In genomic region chr11:70590356-70590991, GRCh38 we compare ENCODE assay signal across 19 cellular contexts.
DNase-seq lines count a peak whose midpoint lies in the region; ATAC-seq, FAIRE-seq and TF ChIP-seq lines count a peak whose summit lies in the region.
"Had no signal": no experiment of that assay in that cellular context is flagged by ENCODE, and none has a peak within 500 bp of the region (broad histone marks: within the 10 kb centered on the region; RNA-seq: fewer than 3 reads in every experiment).

No MANE protein-coding gene starts in this region.

- H3K27me3 ChIP-seq in sigmoid colon, result no peaks in the 10 kb centered on the region
- H3K27me3 ChIP-seq: Peyer's patch had no signal

- no peak for FAIRE-seq in kidney (lab: Jason Lieb, UNC)

- peaks cover 20% of the 10 kb centered on the region for H3K4me1 Mint-ChIP-seq in activated naive CD4-positive, alpha-beta T cell treated with anti-CD3 and anti-CD28 coated beads, Interleukin-2, amount 10 ng/mL, durations not matched to agents 7 days and 5 days
- H3K4me1 Mint-ChIP-seq in activated CD8-positive, alpha-beta T cell treated with anti-CD3 and anti-CD28 coated beads, Interleukin-2, amount 10 ng/mL, durations not matched to agents 7 days and 5 days (ENCODE audit: low read depth), result peaks cover 19% of the 10 kb centered on the region
- peaks cover 6 to 11% of the 10 kb centered on the region in 2 donors for H3K4me1 Mint-ChIP-seq in natural killer cell treated with Interleukin-12 subunit alpha and Interleukin-12 subunit beta and Interleukin-15 and Interleukin-18, amount 100 ng/mL, for 72 hours (ENCODE audit: low read depth in 2 of 2)

- peaks cover 73% of the 10 kb centered on the region for H3K27me3 Mint-ChIP-seq in activated naive CD4-positive, alpha-beta T cell treated with anti-CD3 and anti-CD28 coated beads, Interleukin-2, amount 10 ng/mL, durations not matched to agents 7 days and 5 days
- peaks cover 29% of the 10 kb centered on the region for H3K27me3 Mint-ChIP-seq in activated CD8-positive, alpha-beta T cell treated with anti-CD3 and anti-CD28 coated beads, Interleukin-2, amount 10 ng/mL, durations not matched to agents 7 days and 5 days (ENCODE audit: low read depth)
- H3K27me3 Mint-ChIP-seq in natural killer cell treated with Interleukin-12 subunit alpha and Interleukin-12 subunit beta and Interleukin-15 and Interleukin-18, amount 100 ng/mL, for 72 hours, result peaks cover 28 to 29% of the 10 kb centered on the region in 2 donors

- no peak overlapping the region for H3K4me3 Mint-ChIP-seq in activated naive CD4-positive, alpha-beta T cell treated with anti-CD3 and anti-CD28 coated beads, Interleukin-2, amount 10 ng/mL, durations not matched to agents 7 days and 5 days
- H3K4me3 Mint-ChIP-seq in activated CD8-positive, alpha-beta T cell treated with anti-CD3 and anti-CD28 coated beads, Interleukin-2, amount 10 ng/mL, durations not matched to agents 7 days and 5 days, result peak overlapping the region; percentile 36
- H3K4me3 Mint-ChIP-seq in natural killer cell treated with Interleukin-12 subunit alpha and Interleukin-12 subunit beta and Interleukin-15 and Interleukin-18, amount 100 ng/mL, for 72 hours, result no peak overlapping the region
- H3K4me3 Mint-ChIP-seq: GM23338 had no signal

- ATAC-seq in activated CD8-positive, alpha-beta T cell treated with anti-CD3 and anti-CD28 coated beads, Interleukin-2, amount 10 ng/mL, durations not matched to agents 7 days and 5 days, result peak; percentile 68
- ATAC-seq in natural killer cell treated with Interleukin-12 subunit alpha and Interleukin-12 subunit beta and Interleukin-15 and Interleukin-18, amount 100 ng/mL, for 72 hours, result no peak
- ATAC-seq: GM23338, Right ventricle myocardium inferior had no signal

- H3K4me1 ChIP-seq in kidney (ENCODE audit: control insufficient read depth in 1 of 2, insufficient read depth in 1 of 2, low read depth in 1 of 2, low read length in 2 of 2) (no peaks in the 10 kb centered on the region), sigmoid colon (no peaks in the 10 kb centered on the region)
- H3K4me1 ChIP-seq: Peyer's patch had no signal

- no peak for TF ChIP-seq EP300 in sigmoid colon (IDR thresholded peaks at IDR 0.05)

- peaks cover 5% of the 10 kb centered on the region for H3K9me3 Mint-ChIP-seq in activated naive CD4-positive, alpha-beta T cell treated with anti-CD3 and anti-CD28 coated beads, Interleukin-2, amount 10 ng/mL, durations not matched to agents 7 days and 5 days
- no peaks in the 10 kb centered on the region for H3K9me3 Mint-ChIP-seq in activated CD8-positive, alpha-beta T cell treated with anti-CD3 and anti-CD28 coated beads, Interleukin-2, amount 10 ng/mL, durations not matched to agents 7 days and 5 days (ENCODE audit: insufficient read depth)
- H3K9me3 Mint-ChIP-seq in natural killer cell treated with Interleukin-12 subunit alpha and Interleukin-12 subunit beta and Interleukin-15 and Interleukin-18, amount 100 ng/mL, for 72 hours, result no peaks in the 10 kb centered on the region
- H3K9me3 Mint-ChIP-seq: GM23338 had no signal

- intact Hi-C loops in kidney (cut with DNase I), result no loop called here
- intact Hi-C loops in sigmoid colon (cut with DNase I), result no loop called here

- 64 to 86% methylated on average over 7 of the region's 7 CpGs for WGBS in sigmoid colon, 2 donors

- CTCF ChIA-PET in activated naive CD4-positive, alpha-beta T cell treated with anti-CD3 and anti-CD28 coated beads, Interleukin-2, amount 10 ng/mL, durations not matched to agents 7 days and 5 days (lab: Charles Lee), result interaction anchor here (0.6 kb wide), 2 partner anchors 122 to 863 kb away, joined by 4 read pairs; partner anchors contain the start of gene NADSYN1
- CTCF ChIA-PET in activated CD8-positive, alpha-beta T cell treated with anti-CD3 and anti-CD28 coated beads, Interleukin-2, amount 10 ng/mL, durations not matched to agents 7 days and 5 days (lab: Charles Lee), result interaction anchor here (0.6 kb wide), 1 partner anchor 220 kb away, joined by 3 read pairs; no protein-coding TSS in a partner anchor

- H3K36me3 Mint-ChIP-seq in activated naive CD4-positive, alpha-beta T cell treated with anti-CD3 and anti-CD28 coated beads, Interleukin-2, amount 10 ng/mL, durations not matched to agents 7 days and 5 days, result no peaks in the 10 kb centered on the region
- peaks cover 3% of the 10 kb centered on the region for H3K36me3 Mint-ChIP-seq in activated CD8-positive, alpha-beta T cell treated with anti-CD3 and anti-CD28 coated beads, Interleukin-2, amount 10 ng/mL, durations not matched to agents 7 days and 5 days (ENCODE audit: low read depth)
- H3K36me3 Mint-ChIP-seq in natural killer cell treated with Interleukin-12 subunit alpha and Interleukin-12 subunit beta and Interleukin-15 and Interleukin-18, amount 100 ng/mL, for 72 hours, result no peaks in the 10 kb centered on the region
- H3K36me3 Mint-ChIP-seq: CD8-positive, alpha-beta memory T cell had no signal

- no peaks in the 10 kb centered on the region for H3K36me3 ChIP-seq in kidney (ENCODE audit: control insufficient read depth in 1 of 2, insufficient read depth in 2 of 2, low read length in 2 of 2)
- no peaks in the 10 kb centered on the region for H3K36me3 ChIP-seq in sigmoid colon
- H3K36me3 ChIP-seq: Peyer's patch had no signal

- H3K9ac ChIP-seq in kidney (ENCODE audit: low read length in 2 of 2), result no peak overlapping the region

- H3K4me3 ChIP-seq in kidney (ENCODE audit: low read length in 2 of 2) (no peak overlapping the region), sigmoid colon (no peak overlapping the region)
- H3K4me3 ChIP-seq: GM23338, Peyer's patch had no signal

- TF ChIP-seq CTCF in kidney (IDR thresholded peaks at IDR 0.05; ENCODE audit: borderline replicate concordance, extremely low read depth, insufficient read depth) (no peak), sigmoid colon (IDR thresholded peaks at IDR 0.05) (no peak)

- POLR2A ChIA-PET in activated CD8-positive, alpha-beta T cell treated with anti-CD3 and anti-CD28 coated beads, Interleukin-2, amount 10 ng/mL, durations not matched to agents 7 days and 5 days (lab: Charles Lee), result interaction anchor here (0.6 kb wide), 3 partner anchors 26 to 930 kb away, joined by 3 to 6 read pairs (median 3); no protein-coding TSS in a partner anchor

- no peaks in the 10 kb centered on the region for H3K9me3 ChIP-seq in kidney (ENCODE audit: control insufficient read depth in 1 of 2, low read length in 2 of 2)
- no peaks in the 10 kb centered on the region for H3K9me3 ChIP-seq in sigmoid colon
- H3K9me3 ChIP-seq: Peyer's patch had no signal

- TF ChIP-seq POLR2A in sigmoid colon (IDR thresholded peaks at IDR 0.05), result no peak

- H3K27ac Mint-ChIP-seq in activated naive CD4-positive, alpha-beta T cell treated with anti-CD3 and anti-CD28 coated beads, Interleukin-2, amount 10 ng/mL, durations not matched to agents 7 days and 5 days, result peak overlapping the region; percentile 73
- H3K27ac Mint-ChIP-seq in activated CD8-positive, alpha-beta T cell treated with anti-CD3 and anti-CD28 coated beads, Interleukin-2, amount 10 ng/mL, durations not matched to agents 7 days and 5 days, result no peak overlapping the region
- no peak overlapping the region for H3K27ac Mint-ChIP-seq in natural killer cell treated with Interleukin-12 subunit alpha and Interleukin-12 subunit beta and Interleukin-15 and Interleukin-18, amount 100 ng/mL, for 72 hours
- H3K27ac Mint-ChIP-seq: GM23338 had no signal

- DNase-seq in activated naive CD4-positive, alpha-beta T cell treated with anti-CD3 and anti-CD28 coated beads, Interleukin-2, amount 10 ng/mL, durations not matched to agents 7 days and 5 days, result peak; percentile 47
- no peak for DNase-seq in activated naive CD4-positive, alpha-beta T cell treated with anti-CD3 and anti-CD28 coated beads, Interleukin-2, amount 50 U/mL, for 16 hours
- DNase-seq in NCI-H69 (lab: John Stamatoyannopoulos, UW) (peak; percentile 48), kidney (peak; percentile 10), NCI-H1417 treated with DMSO at 0.1 percent for 48 hours (lab: John Stamatoyannopoulos, UW) (no peak), sigmoid colon (no peak)
- peak; percentile 61 for DNase-seq in activated CD8-positive, alpha-beta T cell treated with anti-CD3 and anti-CD28 coated beads, Interleukin-2, amount 10 ng/mL, durations not matched to agents 7 days and 5 days
- DNase-seq in natural killer cell treated with Interleukin-12 subunit alpha and Interleukin-12 subunit beta and Interleukin-15 and Interleukin-18, amount 100 ng/mL, for 72 hours (ENCODE audit: low spot score), result no peak
- DNase-seq: C1 segment of cervical spinal cord, DMS53, HCEC 1CT, NCI-H187 treated with DMSO at 0.1 percent for 48 hours, NCI-H345, NCI-H526, Peyer's patch had no signal

- H3K27ac ChIP-seq in kidney (ENCODE audit: low read depth in 2 of 2, low read length in 2 of 2), result no peak overlapping the region
- no peak overlapping the region for H3K27ac ChIP-seq in sigmoid colon
- H3K27ac ChIP-seq: HL-60, Peyer's patch had no signal

Comparison
In these comparisons a context has a peak if more than half of its experiments do, and no peak if none do; other contexts are left out.
1. DNase-seq: peak in activated naive CD4-positive, alpha-beta T cell treated with anti-CD3 and anti-CD28 coated beads, Interleukin-2, amount 10 ng/mL, durations not matched to agents 7 days and 5 days (single experiment), NCI-H69 (single experiment), activated CD8-positive, alpha-beta T cell treated with anti-CD3 and anti-CD28 coated beads, Interleukin-2, amount 10 ng/mL, durations not matched to agents 7 days and 5 days (single experiment) and kidney (single experiment); none in activated naive CD4-positive, alpha-beta T cell treated with anti-CD3 and anti-CD28 coated beads, Interleukin-2, amount 50 U/mL, for 16 hours (single experiment), NCI-H1417 treated with DMSO at 0.1 percent for 48 hours (single experiment), natural killer cell treated with Interleukin-12 subunit alpha and Interleukin-12 subunit beta and Interleukin-15 and Interleukin-18, amount 100 ng/mL, for 72 hours (single experiment) and sigmoid colon (single experiment).